ENCODE assay signal across 8 cellular contexts in genomic region chr1:222618001-222618879, GRCh38. TPM values are rescaled to one million over a fixed set of nuclear protein-coding genes. Genes with fewer than 3 reads are reported as not detected.
A peak's percentile ranks its signal among the peaks of the same experiment; 100 is the strongest.
DNase-seq lines count a peak whose midpoint lies in the region; ATAC-seq and TF ChIP-seq lines count a peak whose summit lies in the region.

Gene MIA3, plus strand, starts transcription at chr1:222618097. Its CDS starts 14 bp downstream, at chr1:222618111.

- H3K27me3 Mint-ChIP-seq in neural crest cell (ENCODE audit: low read depth) = peaks cover 36% of the 10 kb centered on the region

- DNase-seq in COLO829 (ENCODE audit: low spot score) (peak; percentile 87), RKO (ENCODE audit: low spot score) (peak; percentile 73), fibroblast of villous mesenchyme (ENCODE audit: low read depth) (peak; percentile 30), neural crest cell (ENCODE audit: low read depth, low spot score) (peak; percentile 57)
- peak; percentile 63 for DNase-seq in activated T-helper 9 cell treated with anti-CD3 and anti-CD28 coated beads, Interleukin-2, amount 50 U/mL, for 16 hours (ENCODE audit: low read depth)

- peak within 1 kb of the TSS; percentile 96 for H3K4me3 Mint-ChIP-seq in neural crest cell

- ATAC-seq in GM19455 (IDR thresholded peaks at IDR 0.05; ENCODE audit: unreplicated experiment) (peak; percentile 59), HG03571 (IDR thresholded peaks at IDR 0.05; ENCODE audit: unreplicated experiment) (peak; percentile 57)

- H3K4me3 ChIP-seq in fibroblast of villous mesenchyme (ENCODE audit: low read depth, low read length) = peak within 1 kb of the TSS; percentile 84

- TF ChIP-seq CTCF in fibroblast of villous mesenchyme (IDR thresholded peaks at IDR 0.05; ENCODE audit: insufficient read depth, low read depth, low read length) = no peak
- TF ChIP-seq CTCF in neural crest cell (conservative IDR thresholded peaks at IDR 0.05) = no peak

- no peaks in the 10 kb centered on the region for H3K9me3 Mint-ChIP-seq in neural crest cell

- peaks cover 3% of the 10 kb centered on the region for H3K36me3 Mint-ChIP-seq in neural crest cell (ENCODE audit: low read depth)

- H3K27ac ChIP-seq in temporal lobe (ENCODE audit: low read depth, low read length) = peak within 1 kb of the TSS; percentile 81

- no peak within 1 kb of the TSS for H3K27ac Mint-ChIP-seq in neural crest cell (ENCODE audit: unreplicated experiment)

- H3K4me1 Mint-ChIP-seq in neural crest cell = peaks cover 20% of the 10 kb centered on the region

RNA-seq across cellular contexts. Expression of gene MIA3, which starts in this region (rescaled TPM):
- 44.5 and 54.0 TPM in 2 replicates for total RNA-seq in fibroblast of villous mesenchyme
- 56.5 and 57.5 TPM in 2 replicates for total RNA-seq in neural crest cell
- total RNA-seq in temporal lobe = 43.3 TPM

Comparison
In these comparisons a context has a peak if more than half of its experiments do, and no peak if none do; other contexts are left out.
1. Peak in every context shown above with its lines: DNase-seq, ATAC-seq, H3K4me3 ChIP-seq and H3K27ac ChIP-seq.
2. DNase-seq: peak in every context shown above with its lines; median percentile 87 in COLO829; 73 in RKO; 63 in activated T-helper 9 cell treated with anti-CD3 and anti-CD28 coated beads, Interleukin-2, amount 50 U/mL, for 16 hours; 57 in neural crest cell; 30 in fibroblast of villous mesenchyme.